ENCODE assay signal across 20 cellular contexts in genomic region chr6:157728183-157728881, GRCh38.
DNase-seq lines count a peak whose midpoint lies in the region; ATAC-seq and TF ChIP-seq lines count a peak whose summit lies in the region.
"Had no signal": no experiment of that assay in that cellular context is flagged by ENCODE, and none has a peak within 500 bp of the region (broad histone marks: within the 10 kb centered on the region; RNA-seq: fewer than 3 reads in every experiment).

No MANE protein-coding gene starts in this region.

- H3K27me3 ChIP-seq in Caco-2 (replicated peaks; ENCODE audit: control insufficient read depth, insufficient read depth, low read length), result no peaks in the 10 kb centered on the region

- H3K4me3 ChIP-seq in Caco-2 (ENCODE audit: low read depth, low read length), result no peak overlapping the region
- H3K4me3 ChIP-seq: GM23338 had no signal

- CTCF ChIA-PET in Caco-2 (lab: Charles Lee) (interaction anchor here (0.6 to 1.0 kb wide), 2 partner anchors 12 to 273 kb away, joined by 3 read pairs; no protein-coding TSS in a partner anchor), WTC11 (lab: Charles Lee) (interaction anchor here (1.0 to 1.4 kb wide), 2 partner anchors 28 to 39 kb away, joined by 3 read pairs; no protein-coding TSS in a partner anchor)

- H3K9me3 Mint-ChIP-seq in Caco-2 (ENCODE audit: unreplicated experiment) (peaks cover 21% of the 10 kb centered on the region), WTC11 (peaks cover 27% of the 10 kb centered on the region)

- ATAC-seq in WTC11 (no peak), left lobe of liver (no peak)
- ATAC-seq: GM23338, Panc1 had no signal

- BruUV-seq in Caco-2 (replicated peaks; lab: Mats Ljungman, UMichigan), result no TSS peak

- DNase-seq in Caco-2 (peak; percentile 41 to 69), HuH-7.5 (ENCODE audit: low spot score) (peak; percentile 30), WTC11 (ENCODE audit: low spot score) (no peak), mucosa of gallbladder (ENCODE audit: low spot score) (peak; percentile 71), GM03348 (ENCODE audit: low spot score) (no peak), left lobe of liver (ENCODE audit: low spot score) (no peak), hypothalamus (lab: John Stamatoyannopoulos, UW) (no peak)
- no peak for DNase-seq in activated CD4-positive, alpha-beta T cell treated with anti-CD3 and anti-CD28 coated beads for 48 hours
- DNase-seq: ACHN; AML-193; CD4-positive, alpha-beta T cell; GDM1; IMR-90; Kasumi-1; NCI-H2029; NCI-H2171; NCI-H446 treated with DMSO at 0.1 percent for 48 hours; SK-N-SH had no signal

- intact Hi-C loops in Caco-2 (cut with micrococcal nuclease; ENCODE audit: unreplicated experiment), result no loop called here

- POLR2A ChIA-PET in Caco-2 (lab: Charles Lee) (no interaction called here), WTC11 (lab: Charles Lee) (no interaction called here)

- H3K4me3 Mint-ChIP-seq in Caco-2 (ENCODE audit: unreplicated experiment), result no peak overlapping the region
- no peak overlapping the region for H3K4me3 Mint-ChIP-seq in WTC11
- H3K4me3 Mint-ChIP-seq: CD4-positive, alpha-beta T cell; GM23338 had no signal

- peaks cover 19% of the 10 kb centered on the region for H3K4me1 ChIP-seq in Caco-2

- H3K9me3 ChIP-seq in Caco-2, result no peaks in the 10 kb centered on the region; the same call in 1 of the 2 replicates
- H3K9me3 ChIP-seq: SK-N-SH had no signal

- H3K4me1 Mint-ChIP-seq in Caco-2 (ENCODE audit: low read depth, unreplicated experiment), result peaks cover 14% of the 10 kb centered on the region
- peaks cover 14% of the 10 kb centered on the region for H3K4me1 Mint-ChIP-seq in WTC11
- H3K4me1 Mint-ChIP-seq: GM23338 had no signal

- no peak overlapping the region for H3K27ac Mint-ChIP-seq in Caco-2 (ENCODE audit: unreplicated experiment)
- H3K27ac Mint-ChIP-seq in WTC11, result no peak overlapping the region
- H3K27ac Mint-ChIP-seq: CD4-positive, alpha-beta T cell; GM23338 had no signal

- TF ChIP-seq CTCF in Caco-2 (IDR thresholded peaks at IDR 0.05; ENCODE audit: insufficient read depth in 1 of 2, low read depth in 1 of 2, low read length in 1 of 2, severe bottlenecking in 1 of 2, unreplicated experiment in 1 of 2), result no peak
- no peak for TF ChIP-seq CTCF in WTC11 (IDR thresholded peaks at IDR 0.05)

- H3K36me3 ChIP-seq in Caco-2 (ENCODE audit: control insufficient read depth, insufficient read depth, low read length), result no peaks in the 10 kb centered on the region

- H3K36me3 Mint-ChIP-seq in Caco-2 (ENCODE audit: insufficient read depth, unreplicated experiment) (no peaks in the 10 kb centered on the region), WTC11 (peaks cover 23% of the 10 kb centered on the region)

- H3K27me3 Mint-ChIP-seq in Caco-2 (ENCODE audit: insufficient read depth, unreplicated experiment), result no peaks in the 10 kb centered on the region
- no peaks in the 10 kb centered on the region for H3K27me3 Mint-ChIP-seq in WTC11 (ENCODE audit: low read depth)
- H3K27me3 Mint-ChIP-seq: CD4-positive, alpha-beta T cell had no signal

TF ChIP-seq in WTC11, 78 proteins besides CTCF, POLR2A, EP300 and RAD21:
- peak; percentile 70; the same call in 1 of the 2 replicates for TF ChIP-seq GABPB1 (CRISPR knock-in tag; IDR thresholded peaks at IDR 0.05)
- TF ChIP-seq MLX (CRISPR knock-in tag; IDR thresholded peaks at IDR 0.05), result no peak

Comparison
In these comparisons a context has a peak if more than half of its experiments do, and no peak if none do; other contexts are left out.
1. DNase-seq: peak in Caco-2 (2 of 2), HuH-7.5 (single experiment) and mucosa of gallbladder (single experiment); none in WTC11 (single experiment), GM03348 (single experiment), left lobe of liver (single experiment), activated CD4-positive, alpha-beta T cell treated with anti-CD3 and anti-CD28 coated beads for 48 hours (single experiment) and hypothalamus (0 of 51).